15 cellular contexts compared by ENCODE assay signal in genomic region chr12:101074940-101075680, GRCh38.
A peak's percentile ranks its signal among the peaks of the same experiment; 100 is the strongest.
DNase-seq lines count a peak whose midpoint lies in the region; ATAC-seq and TF ChIP-seq lines count a peak whose summit lies in the region.
"Had no signal": no experiment of that assay in that cellular context is flagged by ENCODE, and none has a peak within 500 bp of the region (broad histone marks: within the 10 kb centered on the region; RNA-seq: fewer than 3 reads in every experiment).

No MANE protein-coding gene starts in this region.

- no peak overlapping the region for H2AK5ac ChIP-seq in IMR-90 (ENCODE audit: low read depth, low read length)

- no peak overlapping the region for H3K27ac Mint-ChIP-seq in activated CD4-positive, alpha-beta memory T cell treated with anti-CD3 and anti-CD28 coated beads for 36 hours
- H3K27ac Mint-ChIP-seq: naive thymus-derived CD4-positive, alpha-beta T cell; stimulated activated naive CD8-positive, alpha-beta T cell treated with anti-CD3 and anti-CD28 coated beads, Interleukin-15, amount 100 ng/mL, for 72 hours had no signal

- no peak overlapping the region for H3K4me3 Mint-ChIP-seq in activated CD4-positive, alpha-beta memory T cell treated with anti-CD3 and anti-CD28 coated beads for 36 hours
- H3K4me3 Mint-ChIP-seq: naive thymus-derived CD4-positive, alpha-beta T cell; stimulated activated naive CD8-positive, alpha-beta T cell treated with anti-CD3 and anti-CD28 coated beads, Interleukin-15, amount 100 ng/mL, for 72 hours had no signal

- peaks cover 6% of the 10 kb centered on the region; the same call in 1 of the 2 replicates for H3K9me1 ChIP-seq in IMR-90 (ENCODE audit: insufficient read depth, low read length)

- no peak overlapping the region for H4K91ac ChIP-seq in IMR-90 (ENCODE audit: insufficient read depth, low read depth, low read length)

- no peak overlapping the region for H4K8ac ChIP-seq in IMR-90 (ENCODE audit: low read depth in 2 of 2, low read length in 2 of 2)

- TF ChIP-seq CTCF in IMR-90 (conservative IDR thresholded peaks at IDR 0.05; ENCODE audit: low read depth, low read length) (no peak), fibroblast of villous mesenchyme (IDR thresholded peaks at IDR 0.05; ENCODE audit: insufficient read depth, low read depth, low read length) (no peak), esophagus squamous epithelium (IDR thresholded peaks at IDR 0.05) (no peak), prostate gland (IDR thresholded peaks at IDR 0.05) (no peak)

- ATAC-seq in GM21390 (IDR thresholded peaks at IDR 0.05; ENCODE audit: unreplicated experiment), result peak; percentile 48
- no peak for ATAC-seq in IMR-90 (ENCODE audit: low read depth)
- ATAC-seq in HG02759 (IDR thresholded peaks at IDR 0.05; ENCODE audit: unreplicated experiment), result no peak
- ATAC-seq: gastrocnemius medialis; naive thymus-derived CD4-positive, alpha-beta T cell; stimulated activated naive CD8-positive, alpha-beta T cell treated with anti-CD3 and anti-CD28 coated beads, Interleukin-15, amount 100 ng/mL, for 72 hours had no signal

- H3K9ac ChIP-seq in IMR-90 (ENCODE audit: low read depth, low read length), result no peak overlapping the region

- no peaks in the 10 kb centered on the region for H3K79me1 ChIP-seq in IMR-90 (ENCODE audit: low read depth in 1 of 2, low read length in 2 of 2)

- dilution Hi-C loops in IMR-90 (cut with HindIII; ENCODE audit: low sequenced_read_pairs, unreplicated experiment), result no loop called here

- intact Hi-C loops in IMR-90 (cut with micrococcal nuclease) (no loop called here), esophagus squamous epithelium (cut with DNase I) (no loop called here), prostate gland (cut with DNase I) (no loop called here)
- intact Hi-C loops in activated CD4-positive, alpha-beta memory T cell treated with anti-CD3 and anti-CD28 coated beads for 36 hours (cut with micrococcal nuclease), result no loop called here

- no peak overlapping the region for H3K18ac ChIP-seq in IMR-90 (ENCODE audit: low read depth, low read length)

- in situ Hi-C loops in IMR-90 (cut with MboI; ENCODE audit: low sequenced_read_pairs), result no loop called here

- 74% methylated on average over 4 of the region's 7 CpGs; no CpG with 5 or more reads in 1 of the 2 experiments for WGBS in IMR-90 (ENCODE audit: extremely low coverage in 2 of 2, insufficient read length in 1 of 2), 2 experiments
- 29 to 42% methylated on average over 7 of the region's 7 CpGs for WGBS in esophagus squamous epithelium, 2 donors
- WGBS in prostate gland, result 42% methylated on average over 7 of the region's 7 CpGs

- no peak overlapping the region for H2BK120ac ChIP-seq in IMR-90 (ENCODE audit: low read depth, low read length)

- H3K4me1 Mint-ChIP-seq in activated CD4-positive, alpha-beta memory T cell treated with anti-CD3 and anti-CD28 coated beads for 36 hours (ENCODE audit: low read depth), result peaks cover 8% of the 10 kb centered on the region
- H3K4me1 Mint-ChIP-seq: stimulated activated naive CD8-positive, alpha-beta T cell treated with anti-CD3 and anti-CD28 coated beads, Interleukin-15, amount 100 ng/mL, for 72 hours had no signal

- peaks cover 3% of the 10 kb centered on the region for H3K9me3 Mint-ChIP-seq in activated CD4-positive, alpha-beta memory T cell treated with anti-CD3 and anti-CD28 coated beads for 36 hours

- peaks cover 6% of the 10 kb centered on the region for H3K36me3 ChIP-seq in IMR-90 (ENCODE audit: control insufficient read depth, insufficient read depth, low read length)
- H3K36me3 ChIP-seq in esophagus squamous epithelium, result no peaks in the 10 kb centered on the region
- no peaks in the 10 kb centered on the region for H3K36me3 ChIP-seq in prostate gland
- H3K36me3 ChIP-seq: gastrocnemius medialis, WERI-Rb-1 had no signal

- H3K36me3 Mint-ChIP-seq in activated CD4-positive, alpha-beta memory T cell treated with anti-CD3 and anti-CD28 coated beads for 36 hours, result no peaks in the 10 kb centered on the region
- H3K36me3 Mint-ChIP-seq: naive thymus-derived CD4-positive, alpha-beta T cell had no signal

- H3K27ac ChIP-seq in IMR-90 (ENCODE audit: insufficient read depth, low read length) (no peak overlapping the region), esophagus squamous epithelium (no peak overlapping the region), prostate gland (no peak overlapping the region)
- H3K27ac ChIP-seq: gastrocnemius medialis, WERI-Rb-1 had no signal

- no peak overlapping the region for H3K4me3 ChIP-seq in IMR-90 (ENCODE audit: insufficient read depth, low read depth, low read length)
- no peak overlapping the region for H3K4me3 ChIP-seq in fibroblast of villous mesenchyme (ENCODE audit: low read depth, low read length)
- H3K4me3 ChIP-seq in esophagus squamous epithelium, result no peak overlapping the region
- H3K4me3 ChIP-seq in prostate gland, result no peak overlapping the region
- H3K4me3 ChIP-seq: gastrocnemius medialis had no signal

- H2BK20ac ChIP-seq in IMR-90 (ENCODE audit: low read depth, low read length), result no peak overlapping the region

- CTCF ChIA-PET in IMR-90 (lab: Yijun Ruan, JAX), result interaction anchor here (1.4 kb wide), 1 partner anchor 14 kb away, joined by 3 read pairs; no protein-coding TSS in a partner anchor
- CTCF ChIA-PET in activated CD4-positive, alpha-beta memory T cell treated with anti-CD3 and anti-CD28 coated beads for 36 hours (lab: Charles Lee), result no interaction called here

- H3K14ac ChIP-seq in IMR-90 (replicated peaks; ENCODE audit: low read depth, low read length), result no peak overlapping the region

- H3K56ac ChIP-seq in IMR-90 (ENCODE audit: extremely low read depth, insufficient read depth, low read length), result no peak overlapping the region

- no peak overlapping the region for H4K5ac ChIP-seq in IMR-90 (ENCODE audit: low read depth, low read length)

- no peaks in the 10 kb centered on the region for H4K20me1 ChIP-seq in IMR-90 (ENCODE audit: insufficient read depth, low read length)

- no peak overlapping the region for H2BK5ac ChIP-seq in IMR-90 (ENCODE audit: low read depth, low read length, poor library complexity, severe bottlenecking)

- H2AK9ac ChIP-seq in IMR-90 (replicated peaks; ENCODE audit: low read depth, low read length, poor library complexity), result no peak overlapping the region

- H2BK15ac ChIP-seq in IMR-90 (ENCODE audit: low read depth, low read length), result no peak overlapping the region

- no peak for TF ChIP-seq POLR2A in IMR-90 (IDR thresholded peaks at IDR 0.05; ENCODE audit: low read depth, low read length)
- TF ChIP-seq POLR2A in esophagus squamous epithelium (IDR thresholded peaks at IDR 0.05), result no peak
- no peak for TF ChIP-seq POLR2A in prostate gland (IDR thresholded peaks at IDR 0.05)

- no peak overlapping the region for H3K23ac ChIP-seq in IMR-90 (ENCODE audit: low read depth, low read length)

- DNase-seq in EH (ENCODE audit: low read depth), result peak; percentile 60
- peak; percentile 4 for DNase-seq in IMR-90
- DNase-seq in fibroblast of villous mesenchyme (ENCODE audit: low read depth), result peak; percentile 4
- no peak for DNase-seq in esophagus squamous epithelium (lab: John Stamatoyannopoulos, UW)
- no peak for DNase-seq in prostate gland (ENCODE audit: low spot score)
- DNase-seq in activated CD4-positive, alpha-beta memory T cell treated with anti-CD3 and anti-CD28 coated beads for 36 hours, result no peak
- DNase-seq: ACHN; activated effector memory CD4-positive, alpha-beta T cell treated with anti-CD3 and anti-CD28 coated beads, Interleukin-2, amount 50 U/mL, for 16 hours; gastrocnemius medialis; naive thymus-derived CD4-positive, alpha-beta T cell; NCI-H1436 treated with DMSO at 0.1 percent for 48 hours; stimulated activated naive CD8-positive, alpha-beta T cell treated with anti-CD3 and anti-CD28 coated beads, Interleukin-15, amount 100 ng/mL, for 72 hours; WERI-Rb-1 had no signal

- H3K4me2 ChIP-seq in IMR-90 (ENCODE audit: low read depth, low read length), result no peak overlapping the region

- H3K9me3 ChIP-seq in IMR-90 (ENCODE audit: control insufficient read depth, insufficient read depth, low read length) (no peaks in the 10 kb centered on the region), esophagus squamous epithelium (no peaks in the 10 kb centered on the region), prostate gland (no peaks in the 10 kb centered on the region)
- H3K9me3 ChIP-seq: gastrocnemius medialis had no signal

- POLR2A ChIA-PET in IMR-90 (lab: Charles Lee; ENCODE audit: unreplicated experiment), result interaction anchor here (0.6 kb wide), 2 partner anchors 26 to 127 kb away, joined by 4 to 9 read pairs; no protein-coding TSS in a partner anchor
- POLR2A ChIA-PET in activated CD4-positive, alpha-beta memory T cell treated with anti-CD3 and anti-CD28 coated beads for 36 hours (lab: Charles Lee), result interaction anchor here (1.0 kb wide), 1 partner anchor 12 kb away, joined by 3 read pairs; no protein-coding TSS in a partner anchor

- no peak overlapping the region for H2AFZ ChIP-seq in IMR-90 (replicated peaks; ENCODE audit: low read length, poor library complexity)

- TF ChIP-seq RAD21 in IMR-90 (IDR thresholded peaks at IDR 0.05; ENCODE audit: low read length), result no peak

- H3K27me3 ChIP-seq in IMR-90 (ENCODE audit: control insufficient read depth, insufficient read depth, low read length), result no peaks in the 10 kb centered on the region
- no peaks in the 10 kb centered on the region for H3K27me3 ChIP-seq in esophagus squamous epithelium
- H3K27me3 ChIP-seq in prostate gland (replicated peaks; ENCODE audit: insufficient read depth), result no peaks in the 10 kb centered on the region
- H3K27me3 ChIP-seq: gastrocnemius medialis had no signal

- no peak overlapping the region for H3K4ac ChIP-seq in IMR-90 (ENCODE audit: low read depth, low read length)

- H3K4me1 ChIP-seq in IMR-90 (ENCODE audit: control insufficient read depth, insufficient read depth, low read length), result peaks cover 7% of the 10 kb centered on the region
- peaks cover 0 to 7% (median 0%) of the 10 kb centered on the region in 3 donors for H3K4me1 ChIP-seq in esophagus squamous epithelium
- no peaks in the 10 kb centered on the region for H3K4me1 ChIP-seq in prostate gland (replicated peaks)
- H3K4me1 ChIP-seq: gastrocnemius medialis had no signal

- no TSS peak for BruUV-seq in IMR-90 (replicated peaks; lab: Mats Ljungman, UMichigan)

- no peaks in the 10 kb centered on the region for H3K27me3 Mint-ChIP-seq in activated CD4-positive, alpha-beta memory T cell treated with anti-CD3 and anti-CD28 coated beads for 36 hours
- H3K27me3 Mint-ChIP-seq: naive thymus-derived CD4-positive, alpha-beta T cell; stimulated activated naive CD8-positive, alpha-beta T cell treated with anti-CD3 and anti-CD28 coated beads, Interleukin-15, amount 100 ng/mL, for 72 hours had no signal

TF ChIP-seq in IMR-90, 13 proteins besides CTCF, POLR2A, EP300 and RAD21 (continues in another document):
- TF ChIP-seq USF2 (IDR thresholded peaks at IDR 0.05; ENCODE audit: low read depth, low read length), result no peak
- TF ChIP-seq RFX5 (IDR thresholded peaks at IDR 0.05; ENCODE audit: low read depth, low read length), result no peak

Comparison
In these comparisons a context has a peak if more than half of its experiments do, and no peak if none do; other contexts are left out.
1. DNase-seq: peak in EH (single experiment), IMR-90 (single experiment) and fibroblast of villous mesenchyme (single experiment); none in esophagus squamous epithelium (single experiment), prostate gland (single experiment) and activated CD4-positive, alpha-beta memory T cell treated with anti-CD3 and anti-CD28 coated beads for 36 hours (single experiment).